8 cellular contexts compared by ENCODE assay signal in genomic region chrX:40794812-40795130, GRCh38. TPM values are rescaled to one million over a fixed set of nuclear protein-coding genes. Genes with fewer than 3 reads are reported as not detected.
DNase-seq lines count a peak whose midpoint lies in the region; ATAC-seq, FAIRE-seq and TF ChIP-seq lines count a peak whose summit lies in the region.
"Not testable (repeated sequence)": the region's sequence is repeated elsewhere in the genome, so short reads cannot be mapped to it uniquely, and the experiment has no call there.

No MANE protein-coding gene starts in this region.

- not testable (repeated sequence) for TF ChIP-seq RAD21 in A549 (conservative IDR thresholded peaks at IDR 0.05 in 1 of 2, IDR thresholded peaks at IDR 0.05 in 1 of 2)

- dilution Hi-C loops in endothelial cell of umbilical vein (cut with MboI; ENCODE audit: extremely low pct_ligation_motif_present, low sequenced_read_pairs): not testable (repeated sequence)

- H3K9ac ChIP-seq in KMS-11; endothelial cell of umbilical vein (replicated peaks; ENCODE audit: extremely low read depth, insufficient read depth, low read length); parathyroid adenoma: not testable (repeated sequence)
- peak overlapping the region; percentile 76 for H3K9ac ChIP-seq in astrocyte (ENCODE audit: low read length)

- H3K9me1 ChIP-seq in endothelial cell of umbilical vein (replicated peaks; ENCODE audit: control insufficient read depth, extremely low read depth, insufficient read depth, low read length): not testable (repeated sequence)

- H3K36me3 Mint-ChIP-seq in astrocyte (ENCODE audit: low read depth, unreplicated experiment): not testable (repeated sequence)

- H3K79me2 ChIP-seq in KMS-11 (ENCODE audit: insufficient read depth, low read depth); astrocyte (ENCODE audit: insufficient read depth, low read length); endothelial cell of umbilical vein (ENCODE audit: control insufficient read depth, insufficient read depth, low read length); hepatocyte; parathyroid adenoma: not testable (repeated sequence)

- DNase-seq in A549 (ENCODE audit: low read depth in 1 of 2, low spot score in 1 of 2): peak in 1 of 2 experiments; percentile 3
- DNase-seq in EL: peak; percentile 37
- DNase-seq in NCI-H82 (lab: John Stamatoyannopoulos, UW): peak; percentile 53
- not testable (repeated sequence) for DNase-seq in astrocyte (ENCODE audit: low read depth); endothelial cell of umbilical vein (ENCODE audit: low read depth, low spot score); hepatocyte (ENCODE audit: low spot score)

- CTCF ChIA-PET in A549 (lab: Yijun Ruan, JAX) (interaction anchor here (0.7 to 2.6 kb wide), 22 partner anchors 9 to 331 kb away, joined by 3 to 19 read pairs (median 5); partner anchors contain the start of gene CXorf38), endothelial cell of umbilical vein (lab: Charles Lee) (interaction anchor here (0.5 to 2.8 kb wide), 21 partner anchors 8 to 321 kb away, joined by 3 to 68 read pairs (median 4); partner anchors contain the start of gene MED14)

- not testable (repeated sequence) for FAIRE-seq in A549 (lab: Jason Lieb, UNC); astrocyte (lab: Jason Lieb, UNC); endothelial cell of umbilical vein (lab: Jason Lieb, UNC)

- ATAC-seq in A549: not testable (repeated sequence)

- H3K36me3 ChIP-seq in KMS-11 (ENCODE audit: insufficient read depth); astrocyte (ENCODE audit: insufficient read depth, low read length); endothelial cell of umbilical vein (ENCODE audit: control insufficient read depth in 2 of 2, extremely low read depth in 1 of 2, insufficient read depth in 2 of 2, low read length in 2 of 2); hepatocyte (replicated peaks; ENCODE audit: insufficient read depth, low read depth); parathyroid adenoma (ENCODE audit: control insufficient read depth, insufficient read depth, low read length): not testable (repeated sequence)

- intact Hi-C loops in endothelial cell of umbilical vein (cut with micrococcal nuclease): loop anchor here (1.0 to 2.0 kb wide), 6 partner anchors 60 to 321 kb away; partner anchors contain the start of gene MED14

- not testable (repeated sequence) for TF ChIP-seq EP300 in A549 (IDR thresholded peaks at IDR 0.05)

- not testable (repeated sequence) for H3K27me3 Mint-ChIP-seq in astrocyte (ENCODE audit: low read depth, unreplicated experiment)

- WGBS in A549 (ENCODE audit: missing lambda C conversion rate): 100% methylated on average over 1 of the region's 1 CpG
- WGBS in hepatocyte (ENCODE audit: low lambda C conversion rate, missing lambda C conversion rate): 88% methylated on average over 1 of the region's 1 CpG

- BruUV-seq in endothelial cell of umbilical vein (replicated peaks; lab: Mats Ljungman, UMichigan): not testable (repeated sequence)

- not testable (repeated sequence) for H3K4me3 Mint-ChIP-seq in astrocyte (ENCODE audit: unreplicated experiment)

- not testable (repeated sequence) for H3K4me3 ChIP-seq in A549; KMS-11 (IDR thresholded peaks at IDR 0.05; ENCODE audit: insufficient read depth, low read depth, low read length); astrocyte (ENCODE audit: insufficient read depth, low read depth, low read length); endothelial cell of umbilical vein (replicated peaks in 1 of 3; ENCODE audit: insufficient read depth in 1 of 3, low read depth in 1 of 3, low read length in 3 of 3); hepatocyte; parathyroid adenoma (ENCODE audit: low read depth, low read length)

- not testable (repeated sequence) for H3K9me3 ChIP-seq in A549; astrocyte (ENCODE audit: insufficient read depth, low read depth, low read length); endothelial cell of umbilical vein (replicated peaks; ENCODE audit: control insufficient read depth, insufficient read depth, low read length); hepatocyte (ENCODE audit: low read depth); parathyroid adenoma (ENCODE audit: control insufficient read depth, low read length)

- POLR2A ChIA-PET in A549 (lab: Yijun Ruan, JAX); endothelial cell of umbilical vein (lab: Charles Lee): not testable (repeated sequence)

- H3K4me1 ChIP-seq in A549; KMS-11 (ENCODE audit: low read depth, poor library complexity, severe bottlenecking); astrocyte (ENCODE audit: insufficient read depth, low read length); endothelial cell of umbilical vein (ENCODE audit: control insufficient read depth, extremely low read depth, insufficient read depth, low read length); hepatocyte (ENCODE audit: insufficient read depth); parathyroid adenoma: not testable (repeated sequence)

- H3K4me1 Mint-ChIP-seq in astrocyte (ENCODE audit: low read depth, unreplicated experiment): not testable (repeated sequence)

- H3K27me3 ChIP-seq in KMS-11 (ENCODE audit: insufficient read depth, low read depth); astrocyte (ENCODE audit: insufficient read depth, low read length); endothelial cell of umbilical vein (ENCODE audit: control insufficient read depth in 2 of 2, insufficient read depth in 2 of 2, low read length in 2 of 2); hepatocyte; parathyroid adenoma (ENCODE audit: control insufficient read depth, insufficient read depth, low read length): not testable (repeated sequence)

- peak overlapping the region; percentile 98 for H3K27ac Mint-ChIP-seq in astrocyte (ENCODE audit: unreplicated experiment)

- not testable (repeated sequence) for TF ChIP-seq POLR2A in A549 (IDR thresholded peaks at IDR 0.05; ENCODE audit: low read length); endothelial cell of umbilical vein (IDR thresholded peaks at IDR 0.05; ENCODE audit: low read depth, low read length)

- not testable (repeated sequence) for H3K9me2 ChIP-seq in hepatocyte (replicated peaks; ENCODE audit: insufficient read depth)

- H3K27ac ChIP-seq in A549 (peak overlapping the region; percentile 81 to 87), astrocyte (ENCODE audit: low read depth, low read length) (peak overlapping the region; percentile 86), endothelial cell of umbilical vein (ENCODE audit: insufficient read depth, low read depth, low read length) (peak overlapping the region; percentile 83), hepatocyte (peak overlapping the region; percentile 72)
- not testable (repeated sequence) for H3K27ac ChIP-seq in KMS-11, parathyroid adenoma

- H4K20me1 ChIP-seq in KMS-11 (ENCODE audit: insufficient read depth); astrocyte (ENCODE audit: insufficient read depth, low read length); endothelial cell of umbilical vein (replicated peaks; ENCODE audit: control insufficient read depth, extremely low read depth, insufficient read depth, low read length); hepatocyte (ENCODE audit: insufficient read depth, poor library complexity, severe bottlenecking): not testable (repeated sequence)

- peaks cover 17% of the 10 kb centered on the region for H3K9me3 Mint-ChIP-seq in astrocyte (ENCODE audit: unreplicated experiment)

- not testable (repeated sequence) for TF ChIP-seq CTCF in A549 (IDR thresholded peaks at IDR 0.05); KMS-11 (conservative IDR thresholded peaks at IDR 0.05; ENCODE audit: low read depth, low read length); astrocyte (IDR thresholded peaks at IDR 0.05; ENCODE audit: insufficient read depth, low read depth, low read length); endothelial cell of umbilical vein (IDR thresholded peaks at IDR 0.05; ENCODE audit: extremely low read depth in 1 of 2, insufficient read depth in 1 of 2, low read depth in 1 of 2, low read length in 2 of 2); hepatocyte (IDR thresholded peaks at IDR 0.05; ENCODE audit: poor library complexity); parathyroid adenoma (IDR thresholded peaks at IDR 0.05)

- peak overlapping the region; percentile 50; the same call in 1 of the 2 replicates for H2AFZ ChIP-seq in KMS-11 (ENCODE audit: low read depth)
- peak overlapping the region; percentile 69 for H2AFZ ChIP-seq in astrocyte (ENCODE audit: low read depth, low read length)
- peak overlapping the region; percentile 82 for H2AFZ ChIP-seq in endothelial cell of umbilical vein (ENCODE audit: low read depth, low read length)
- H2AFZ ChIP-seq in hepatocyte: peak overlapping the region; percentile 46
- H2AFZ ChIP-seq in parathyroid adenoma: peak overlapping the region; percentile 41

- H3K4me2 ChIP-seq in A549 (0 out of 3 replicates have a peak overlapping the region, but pooled peaks have one; percentile 69), astrocyte (ENCODE audit: low read length) (peak overlapping the region; percentile 83), endothelial cell of umbilical vein (ENCODE audit: insufficient read depth, low read length) (peak overlapping the region; percentile 34), hepatocyte (peak overlapping the region; percentile 69)
- H3K4me2 ChIP-seq in KMS-11; parathyroid adenoma (ENCODE audit: low read length): not testable (repeated sequence)

RNA-seq across cellular contexts. Expression of gene MED14, which starts 59.4 kb away (rescaled TPM):
- 62.0 and 82.6 TPM in 2 replicates for polyA plus RNA-seq in A549 (2011; rRNA removed)
- polyA plus RNA-seq in A549 (2012; cell fraction: cytosol; rRNA removed): 24.3 and 27.1 TPM in 2 replicates
- polyA plus RNA-seq in A549 (2012; cell fraction: nucleus; rRNA removed): 27.7 and 36.9 TPM in 2 replicates
- polyA plus RNA-seq in A549 (2017; fragmentation: RNase III; extraction: RNeasy Plus Mini Kit Qiagen cat#74134 plus additional on column Dnase treatment): 22.5 to 26.8 TPM (median 23.5 TPM) in 3 replicates
- polyA minus RNA-seq in A549 (2011; rRNA and poly(A)+ RNA removed): 69.6 and 90.6 TPM in 2 replicates
- total RNA-seq in astrocyte: 79.5 and 79.9 TPM in 2 replicates
- 55.8 and 56.4 TPM in 2 replicates for total RNA-seq in endothelial cell of umbilical vein
- polyA plus RNA-seq in endothelial cell of umbilical vein: 21.2 and 25.6 TPM in 2 replicates
- 22.8 and 24.2 TPM in 2 replicates for polyA plus RNA-seq in endothelial cell of umbilical vein (2011; cell fraction: cytosol; rRNA removed)
- polyA plus RNA-seq in endothelial cell of umbilical vein (2011; cell fraction: nucleus; rRNA removed): 62.3 and 79.1 TPM in 2 replicates
- 37.0 and 42.2 TPM in 2 replicates for polyA plus RNA-seq in endothelial cell of umbilical vein (2012)
- polyA minus RNA-seq in endothelial cell of umbilical vein: 73.3 and 80.1 TPM in 2 replicates
- polyA minus RNA-seq in endothelial cell of umbilical vein (2011; cell fraction: cytosol; rRNA and poly(A)+ RNA removed): 24.3 TPM
- polyA minus RNA-seq in endothelial cell of umbilical vein (2011; cell fraction: nucleus; rRNA and poly(A)+ RNA removed): 84.5 and 135 TPM in 2 replicates
- 27.4 and 31.9 TPM in 2 replicates for total RNA-seq in hepatocyte
- 8.5 and 16.0 TPM in 2 replicates for polyA plus RNA-seq in hepatocyte
